ENCODE assay signal across 8 cellular contexts in the genomic region with DNA sequence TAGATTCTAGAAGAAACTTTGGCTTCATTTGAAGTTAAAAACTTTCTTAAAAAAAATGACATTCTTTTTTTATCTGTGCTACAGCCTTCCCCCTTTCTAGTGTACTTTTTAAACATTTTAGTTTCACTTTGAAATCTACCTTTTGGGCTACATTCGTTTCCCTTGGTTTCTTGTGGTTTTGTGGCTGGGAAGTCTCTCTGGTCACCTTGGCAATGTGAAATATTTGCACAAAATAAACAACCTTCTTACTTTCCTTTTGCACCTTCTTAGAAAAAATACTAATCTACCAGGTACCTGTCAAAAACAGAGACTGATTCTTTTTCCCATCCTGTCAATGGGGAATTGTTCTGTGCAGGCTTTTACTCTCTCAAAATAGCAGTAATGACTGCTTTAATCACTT.
DNase-seq lines count a peak whose midpoint lies in the region; ATAC-seq, FAIRE-seq and TF ChIP-seq lines count a peak whose summit lies in the region.

No MANE protein-coding gene starts in this region.

- H3K27ac ChIP-seq in A549, result 0 out of 6 replicates have a peak overlapping the region, but pooled peaks of 1 of the 2 experiments have one; percentile 4

- no peak for TF ChIP-seq POLR2A in A549 (IDR thresholded peaks at IDR 0.05; ENCODE audit: low read length)

- FAIRE-seq in A549 (lab: Jason Lieb, UNC), result peak; percentile 23

- H3K9me3 Mint-ChIP-seq in activated CD8-positive, alpha-beta T cell treated with anti-CD3 and anti-CD28 coated beads, Interleukin-2, amount 10 ng/mL, durations not matched to agents 7 days and 5 days (ENCODE audit: insufficient read depth), result no peaks in the 10 kb centered on the region
- H3K9me3 Mint-ChIP-seq in nephron progenitor cell, result no peaks in the 10 kb centered on the region
- H3K9me3 Mint-ChIP-seq in endothelial cell (ENCODE audit: unreplicated experiment), result no peaks in the 10 kb centered on the region

- peaks cover 78% of the 10 kb centered on the region for H3K4me1 Mint-ChIP-seq in activated CD8-positive, alpha-beta T cell treated with anti-CD3 and anti-CD28 coated beads, Interleukin-2, amount 10 ng/mL, durations not matched to agents 7 days and 5 days (ENCODE audit: low read depth)
- H3K4me1 Mint-ChIP-seq in nephron progenitor cell, result peaks cover 35% of the 10 kb centered on the region
- H3K4me1 Mint-ChIP-seq in endothelial cell (ENCODE audit: unreplicated experiment), result peaks cover 3% of the 10 kb centered on the region

- no peaks in the 10 kb centered on the region for H3K27me3 Mint-ChIP-seq in activated CD8-positive, alpha-beta T cell treated with anti-CD3 and anti-CD28 coated beads, Interleukin-2, amount 10 ng/mL, durations not matched to agents 7 days and 5 days (ENCODE audit: low read depth)
- peaks cover 39% of the 10 kb centered on the region for H3K27me3 Mint-ChIP-seq in nephron progenitor cell (ENCODE audit: low read depth, poor library complexity)
- H3K27me3 Mint-ChIP-seq in endothelial cell (ENCODE audit: unreplicated experiment), result no peaks in the 10 kb centered on the region

- H3K4me1 ChIP-seq in A549, result peaks cover 10% of the 10 kb centered on the region; the same call in 2 of the 3 replicates

- ATAC-seq in A549 (no peak), GM19324 (IDR thresholded peaks at IDR 0.05; ENCODE audit: low FRiP score, unreplicated experiment) (peak; percentile 63), HG03159 (IDR thresholded peaks at IDR 0.05; ENCODE audit: unreplicated experiment) (peak; percentile 70)
- ATAC-seq in activated CD8-positive, alpha-beta T cell treated with anti-CD3 and anti-CD28 coated beads, Interleukin-2, amount 10 ng/mL, durations not matched to agents 7 days and 5 days, result peak; percentile 64

- H3K4me3 Mint-ChIP-seq in activated CD8-positive, alpha-beta T cell treated with anti-CD3 and anti-CD28 coated beads, Interleukin-2, amount 10 ng/mL, durations not matched to agents 7 days and 5 days, result peak overlapping the region; percentile 74
- H3K4me3 Mint-ChIP-seq in nephron progenitor cell (no peak overlapping the region), endothelial cell (ENCODE audit: unreplicated experiment) (no peak overlapping the region)

- POLR2A ChIA-PET in A549 (lab: Yijun Ruan, JAX), result no interaction called here
- POLR2A ChIA-PET in activated CD8-positive, alpha-beta T cell treated with anti-CD3 and anti-CD28 coated beads, Interleukin-2, amount 10 ng/mL, durations not matched to agents 7 days and 5 days (lab: Charles Lee), result no interaction called here

- H3K9me3 ChIP-seq in A549, result no peaks in the 10 kb centered on the region

- H3K4me3 ChIP-seq in A549, result no peak overlapping the region

- H3K36me3 Mint-ChIP-seq in activated CD8-positive, alpha-beta T cell treated with anti-CD3 and anti-CD28 coated beads, Interleukin-2, amount 10 ng/mL, durations not matched to agents 7 days and 5 days (ENCODE audit: low read depth), result no peaks in the 10 kb centered on the region
- H3K36me3 Mint-ChIP-seq in nephron progenitor cell (ENCODE audit: low read depth), result no peaks in the 10 kb centered on the region
- H3K36me3 Mint-ChIP-seq in endothelial cell (ENCODE audit: low read depth, unreplicated experiment), result no peaks in the 10 kb centered on the region

- peak overlapping the region; percentile 83 for H3K27ac Mint-ChIP-seq in activated CD8-positive, alpha-beta T cell treated with anti-CD3 and anti-CD28 coated beads, Interleukin-2, amount 10 ng/mL, durations not matched to agents 7 days and 5 days
- no peak overlapping the region for H3K27ac Mint-ChIP-seq in nephron progenitor cell
- no peak overlapping the region for H3K27ac Mint-ChIP-seq in endothelial cell (ENCODE audit: unreplicated experiment)

- TF ChIP-seq RAD21 in A549 (conservative IDR thresholded peaks at IDR 0.05 in 1 of 2, IDR thresholded peaks at IDR 0.05 in 1 of 2), result no peak

- no peak for TF ChIP-seq EP300 in A549 (IDR thresholded peaks at IDR 0.05)

- 28% methylated on average over 1 of the region's 1 CpG for WGBS in A549 (ENCODE audit: missing lambda C conversion rate)

- CTCF ChIA-PET in A549 (lab: Yijun Ruan, JAX), result interaction anchor here (0.6 kb wide), 1 partner anchor 17 kb away, joined by 3 read pairs; no protein-coding TSS in a partner anchor
- CTCF ChIA-PET in activated CD8-positive, alpha-beta T cell treated with anti-CD3 and anti-CD28 coated beads, Interleukin-2, amount 10 ng/mL, durations not matched to agents 7 days and 5 days (lab: Charles Lee), result interaction anchor here (0.7 kb wide), 1 partner anchor 68 kb away, joined by 3 read pairs; no protein-coding TSS in a partner anchor

- H3K4me2 ChIP-seq in A549, result peak overlapping the region; percentile 5; the same call in 1 of the 3 replicates

- TF ChIP-seq CTCF in A549 (IDR thresholded peaks at IDR 0.05), result no peak
- no peak for TF ChIP-seq CTCF in nephron progenitor cell (IDR thresholded peaks at IDR 0.05)
- TF ChIP-seq CTCF in endothelial cell (IDR thresholded peaks at IDR 0.05; ENCODE audit: unreplicated experiment), result no peak

- DNase-seq in A549 (ENCODE audit: low read depth in 1 of 2, low spot score in 1 of 2) (no peak), nephron progenitor cell (no peak), AG20443 (ENCODE audit: low spot score) (no peak), hippocampal formation (lab: John Stamatoyannopoulos, UW) (no peak), endothelial cell (ENCODE audit: low spot score) (no peak)
- DNase-seq in activated CD8-positive, alpha-beta T cell treated with anti-CD3 and anti-CD28 coated beads, Interleukin-2, amount 10 ng/mL, durations not matched to agents 7 days and 5 days, result peak; percentile 82

TF ChIP-seq in A549, 52 proteins besides CTCF, POLR2A, EP300 and RAD21:
- TF ChIP-seq CHD2 (IDR thresholded peaks at IDR 0.05; ENCODE audit: low read length, partially characterized antibody) (no peak), SREBF2 (IDR thresholded peaks at IDR 0.05) (no peak), ZSCAN20 (CRISPR knock-in tag; IDR thresholded peaks at IDR 0.05) (no peak), BHLHE40 (IDR thresholded peaks at IDR 0.05; ENCODE audit: low read depth, low read length) (no peak), ZFP36 (IDR thresholded peaks at IDR 0.05; ENCODE audit: borderline replicate concordance, partially characterized antibody) (no peak), KDM5A (IDR thresholded peaks at IDR 0.05) (no peak)
- TF ChIP-seq, protein P1, sequence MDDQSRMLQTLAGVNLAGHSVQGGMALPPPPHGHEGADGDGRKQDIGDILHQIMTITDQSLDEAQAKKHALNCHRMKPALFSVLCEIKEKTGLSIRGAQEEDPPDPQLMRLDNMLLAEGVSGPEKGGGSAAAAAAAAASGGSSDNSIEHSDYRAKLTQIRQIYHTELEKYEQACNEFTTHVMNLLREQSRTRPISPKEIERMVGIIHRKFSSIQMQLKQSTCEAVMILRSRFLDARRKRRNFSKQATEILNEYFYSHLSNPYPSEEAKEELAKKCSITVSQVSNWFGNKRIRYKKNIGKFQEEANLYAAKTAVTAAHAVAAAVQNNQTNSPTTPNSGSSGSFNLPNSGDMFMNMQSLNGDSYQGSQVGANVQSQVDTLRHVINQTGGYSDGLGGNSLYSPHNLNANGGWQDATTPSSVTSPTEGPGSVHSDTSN (IDR thresholded peaks at IDR 0.05), result no peak
- TF ChIP-seq, protein P2, sequence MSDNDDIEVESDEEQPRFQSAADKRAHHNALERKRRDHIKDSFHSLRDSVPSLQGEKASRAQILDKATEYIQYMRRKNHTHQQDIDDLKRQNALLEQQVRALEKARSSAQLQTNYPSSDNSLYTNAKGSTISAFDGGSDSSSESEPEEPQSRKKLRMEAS (IDR thresholded peaks at IDR 0.05), result no peak
- TF ChIP-seq, protein P3, sequence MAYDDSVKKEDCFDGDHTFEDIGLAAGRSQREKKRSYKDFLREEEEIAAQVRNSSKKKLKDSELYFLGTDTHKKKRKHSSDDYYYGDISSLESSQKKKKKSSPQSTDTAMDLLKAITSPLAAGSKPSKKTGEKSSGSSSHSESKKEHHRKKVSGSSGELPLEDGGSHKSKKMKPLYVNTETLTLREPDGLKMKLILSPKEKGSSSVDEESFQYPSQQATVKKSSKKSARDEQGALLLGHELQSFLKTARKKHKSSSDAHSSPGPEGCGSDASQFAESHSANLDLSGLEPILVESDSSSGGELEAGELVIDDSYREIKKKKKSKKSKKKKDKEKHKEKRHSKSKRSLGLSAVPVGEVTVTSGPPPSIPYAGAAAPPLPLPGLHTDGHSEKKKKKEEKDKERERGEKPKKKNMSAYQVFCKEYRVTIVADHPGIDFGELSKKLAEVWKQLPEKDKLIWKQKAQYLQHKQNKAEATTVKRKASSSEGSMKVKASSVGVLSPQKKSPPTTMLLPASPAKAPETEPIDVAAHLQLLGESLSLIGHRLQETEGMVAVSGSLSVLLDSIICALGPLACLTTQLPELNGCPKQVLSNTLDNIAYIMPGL (CRISPR knock-in tag; IDR thresholded peaks at IDR 0.05; ENCODE audit: borderline replicate concordance), result no peak

Comparison
In these comparisons a context has a peak if more than half of its experiments do, and no peak if none do; other contexts are left out.
1. ATAC-seq: peak in GM19324 (single experiment), HG03159 (single experiment) and activated CD8-positive, alpha-beta T cell treated with anti-CD3 and anti-CD28 coated beads, Interleukin-2, amount 10 ng/mL, durations not matched to agents 7 days and 5 days (single experiment); none in A549 (0 of 2).